ENCODE assay signal across 18 cellular contexts in the genomic region with DNA sequence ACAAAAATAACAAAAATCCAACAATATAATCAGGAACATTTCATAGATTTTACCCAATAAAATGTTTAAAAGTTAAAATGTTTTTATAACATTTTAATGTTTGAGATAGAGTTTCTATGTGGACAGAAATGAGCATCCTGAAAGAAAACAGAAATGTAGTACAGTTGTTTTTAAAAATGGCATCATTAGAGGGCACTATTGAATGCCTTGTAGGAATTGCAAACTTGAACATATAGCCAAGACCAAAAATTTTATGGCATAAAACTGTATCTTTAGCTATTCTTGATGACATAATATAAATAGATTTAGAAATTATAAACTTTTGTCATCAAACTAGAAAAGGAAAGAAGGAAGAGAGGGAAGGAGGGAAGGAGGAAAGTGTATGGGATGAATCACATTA.
DNase-seq lines count a peak whose midpoint lies in the region; FAIRE-seq and TF ChIP-seq lines count a peak whose summit lies in the region.
"Had no signal": no experiment of that assay in that cellular context is flagged by ENCODE, and none has a peak within 500 bp of the region (broad histone marks: within the 10 kb centered on the region; RNA-seq: fewer than 3 reads in every experiment).

No MANE protein-coding gene starts in this region.

- peak; percentile 10 for TF ChIP-seq CTCF in C4-2B (conservative IDR thresholded peaks at IDR 0.05)
- TF ChIP-seq CTCF in RWPE1 (conservative IDR thresholded peaks at IDR 0.05; ENCODE audit: low read depth), result peak; percentile 22
- TF ChIP-seq CTCF in osteocyte (IDR thresholded peaks at IDR 0.05), result peak; percentile 24
- no peak for TF ChIP-seq CTCF in HFFc6 (IDR thresholded peaks at IDR 0.05)

- H3K4me1 Mint-ChIP-seq in osteocyte (ENCODE audit: unreplicated experiment) (no peaks in the 10 kb centered on the region), HFFc6 (ENCODE audit: low read depth) (no peaks in the 10 kb centered on the region)
- H3K4me1 Mint-ChIP-seq: CD4-positive, alpha-beta memory T cell; H9 had no signal

- no peak overlapping the region for H3K4me3 Mint-ChIP-seq in osteocyte (ENCODE audit: unreplicated experiment)
- H3K4me3 Mint-ChIP-seq in HFFc6, result no peak overlapping the region
- H3K4me3 Mint-ChIP-seq: CD4-positive, alpha-beta memory T cell; H9 had no signal

- no peaks in the 10 kb centered on the region for H3K36me3 Mint-ChIP-seq in osteocyte (ENCODE audit: unreplicated experiment)
- H3K36me3 Mint-ChIP-seq in HFFc6 (ENCODE audit: low read depth), result no peaks in the 10 kb centered on the region; the same call in 1 of the 2 replicates

- H3K27me3 Mint-ChIP-seq in osteocyte (ENCODE audit: unreplicated experiment), result no peaks in the 10 kb centered on the region
- H3K27me3 Mint-ChIP-seq in HFFc6 (ENCODE audit: insufficient read depth), result peaks cover 3% of the 10 kb centered on the region

- H3K27ac Mint-ChIP-seq in osteocyte (ENCODE audit: unreplicated experiment) (no peak overlapping the region), HFFc6 (no peak overlapping the region)
- H3K27ac Mint-ChIP-seq: CD4-positive, alpha-beta memory T cell; H9 had no signal

- CTCF ChIA-PET in RWPE1 (lab: Yijun Ruan, JAX), result interaction anchor here (0.5 kb wide), 1 partner anchor 433 kb away, joined by 3 read pairs; no protein-coding TSS in a partner anchor

- FAIRE-seq in endometrium (lab: Jason Lieb, UNC), result peak; percentile 48

- H3K9me3 Mint-ChIP-seq in osteocyte (ENCODE audit: unreplicated experiment), result peaks cover 4% of the 10 kb centered on the region
- peaks cover 21% of the 10 kb centered on the region for H3K9me3 Mint-ChIP-seq in HFFc6

- DNase-seq in RWPE1 (ENCODE audit: low spot score) (no peak), osteocyte (ENCODE audit: extremely low spot score, unreplicated experiment) (no peak), mesenteric fat pad (ENCODE audit: low spot score) (no peak), HFFc6 (no peak)
- DNase-seq in effector CD8-positive, alpha-beta T cell (lab: John Stamatoyannopoulos, UW), result no peak
- DNase-seq: Calu3; CD4-positive, alpha-beta memory T cell; DMS79; H9; NCI-H1417 treated with DMSO at 0.1 percent for 48 hours; NCI-H187 treated with DMSO at 0.1 percent for 48 hours; NCI-H2227 treated with DMSO at 0.1 percent for 48 hours; NCI-H510A treated with DMSO at 0.1 percent for 48 hours; NCI-H774 had no signal

- H3K27ac ChIP-seq in C4-2B (no peak overlapping the region), RWPE1 (no peak overlapping the region)
- H3K27ac ChIP-seq: KMS-11, SJSA1 had no signal

- POLR2A ChIA-PET in RWPE1 (lab: Yijun Ruan, JAX; ENCODE audit: low non-redundant PET), result no interaction called here
